ENCODE assay signal across 10 cellular contexts in genomic region chr15:74821091-74821789, GRCh38. TPM values are rescaled to one million over a fixed set of nuclear protein-coding genes. Genes with fewer than 3 reads are reported as not detected.
DNase-seq lines count a peak whose midpoint lies in the region; ATAC-seq, FAIRE-seq and TF ChIP-seq lines count a peak whose summit lies in the region.
"Had no signal": no experiment of that assay in that cellular context is flagged by ENCODE, and none has a peak within 500 bp of the region (broad histone marks: within the 10 kb centered on the region; RNA-seq: fewer than 3 reads in every experiment).

No MANE protein-coding gene starts in this region.

- TF ChIP-seq EP300 in H1 (IDR thresholded peaks at IDR 0.05; ENCODE audit: borderline replicate concordance in 1 of 2, low read depth in 2 of 2, low read length in 2 of 2): no peak

- H3K4me1 Mint-ChIP-seq in IgD-negative memory B cell: peaks cover 19 to 23% (median 22%) of the 10 kb centered on the region in 3 donors

- H2AFZ ChIP-seq in H1 (ENCODE audit: low read length): no peak overlapping the region

- TF ChIP-seq RAD21 in H1 (IDR thresholded peaks at IDR 0.05 in 1 of 2, conservative IDR thresholded peaks at IDR 0.05 in 1 of 2; ENCODE audit: low read depth in 2 of 2, low read length in 2 of 2): peak in 1 of 2 experiments; percentile 14; a peak in 2 of 4 replicates

- H4K8ac ChIP-seq in H1 (ENCODE audit: extremely low read depth, insufficient read depth, low read length): peak overlapping the region; percentile 28; the same call in 1 of the 2 replicates

- no peaks in the 10 kb centered on the region for H3K9me3 Mint-ChIP-seq in IgD-negative memory B cell
- H3K9me3 Mint-ChIP-seq: activated naive CD8-positive, alpha-beta T cell treated with anti-CD3 and anti-CD28 coated beads, Interleukin-2, amount 10 ng/mL, durations not matched to agents 7 days and 5 days had no signal

- H3K27me3 ChIP-seq in H1 (replicated peaks in 1 of 4; ENCODE audit: control insufficient read depth in 3 of 4, extremely low read depth in 1 of 4, insufficient read depth in 3 of 4, low read length in 3 of 4): peaks cover 0 to 27% (median 16%) of the 10 kb centered on the region in 4 experiments; a peak in 6 of 7 replicates
- H3K27me3 ChIP-seq in vagina: no peaks in the 10 kb centered on the region

- TF ChIP-seq POLR2A in H1 (IDR thresholded peaks at IDR 0.05; ENCODE audit: control extremely low read depth in 1 of 2, low read depth in 2 of 2, low read length in 2 of 2): no peak
- no peak for TF ChIP-seq POLR2A in vagina (IDR thresholded peaks at IDR 0.05)

- 0 out of 2 replicates have a peak, but pooled peaks cover 2% of the 10 kb centered on the region for H3K23me2 ChIP-seq in H1 (ENCODE audit: low read depth, low read length)

- no peak overlapping the region for H2BK12ac ChIP-seq in H1 (ENCODE audit: low read depth, low read length)

- no peaks in the 10 kb centered on the region for H3K9me3 ChIP-seq in H1 (ENCODE audit: insufficient read depth in 2 of 2, low read depth in 1 of 2, low read length in 1 of 2)
- H3K9me3 ChIP-seq in vagina: no peaks in the 10 kb centered on the region

- H3K4me3 ChIP-seq in H1 (ENCODE audit: extremely low read depth in 1 of 4, insufficient read depth in 2 of 4, low read depth in 3 of 4, low read length in 4 of 4) (no peak overlapping the region; a peak in 1 of 8 replicates), vagina (no peak overlapping the region)

- no peaks in the 10 kb centered on the region for H3K79me1 ChIP-seq in H1 (ENCODE audit: low read depth, low read length)

- H4K5ac ChIP-seq in H1 (ENCODE audit: insufficient read length, low read depth, low read length): no peak overlapping the region

- no peak overlapping the region for H2BK120ac ChIP-seq in H1 (replicated peaks; ENCODE audit: low read depth, low read length)

- H3K4me2 ChIP-seq in H1 (ENCODE audit: insufficient read depth in 1 of 2, low read depth in 2 of 2, low read length in 2 of 2): no peak overlapping the region; a peak in 1 of 4 replicates

- H2AK5ac ChIP-seq in H1 (ENCODE audit: low read depth, low read length): no peak overlapping the region

- ATAC-seq in GM21367 (IDR thresholded peaks at IDR 0.05; ENCODE audit: unreplicated experiment): peak; percentile 56
- ATAC-seq: Panc1 had no signal

- TF ChIP-seq CTCF in GM13977 (IDR thresholded peaks at IDR 0.05; ENCODE audit: extremely low read depth, insufficient read depth, missing control alignments): no peak
- TF ChIP-seq CTCF in H1 (IDR thresholded peaks at IDR 0.05; ENCODE audit: control extremely low read depth in 1 of 3, insufficient read depth in 1 of 3, low read depth in 1 of 3, low read length in 3 of 3): no peak
- TF ChIP-seq CTCF in vagina (IDR thresholded peaks at IDR 0.05): no peak

- in situ Hi-C loops in GM13977 (cut with MboI; ENCODE audit: low pct_unique_long_range_greater_than_20kb, low sequenced_read_pairs, unreplicated experiment): no loop called here

- intact Hi-C loops in vagina (cut with DNase I): no loop called here

- H3K36me3 ChIP-seq in H1 (ENCODE audit: control insufficient read depth in 2 of 4, insufficient read depth in 4 of 4, low read length in 3 of 4) (no peaks in the 10 kb centered on the region), vagina (no peaks in the 10 kb centered on the region)

- WGBS in H1 (ENCODE audit: extremely low coverage in 1 of 2, insufficient coverage in 1 of 2, insufficient read length in 1 of 2, insufficient replicate concordance in 2 of 2, low coverage in 1 of 2, low lambda C conversion rate in 2 of 2, missing lambda C conversion rate in 1 of 2), 2 experiments: 82% methylated on average over 11 of the region's 11 CpGs; no CpG with 5 or more reads in 1 of the 2 experiments

- FAIRE-seq in H1 (lab: Jason Lieb, UNC): no peak

- no peaks in the 10 kb centered on the region for H3K36me3 Mint-ChIP-seq in IgD-negative memory B cell
- H3K36me3 Mint-ChIP-seq: activated naive CD8-positive, alpha-beta T cell treated with anti-CD3 and anti-CD28 coated beads, Interleukin-2, amount 10 ng/mL, durations not matched to agents 7 days and 5 days had no signal

- H4K20me1 ChIP-seq in H1 (replicated peaks in 1 of 2; ENCODE audit: control insufficient read depth in 1 of 2, insufficient read depth in 2 of 2, low read length in 2 of 2): no peaks in the 10 kb centered on the region

- H2BK15ac ChIP-seq in H1 (ENCODE audit: low read length): no peak overlapping the region

- no peak overlapping the region for H3K14ac ChIP-seq in H1 (ENCODE audit: insufficient read length)

- H3K27me3 Mint-ChIP-seq in IgD-negative memory B cell: peaks cover 8% of the 10 kb centered on the region

- peak; percentile 80 for DNase-seq in GM13977 (ENCODE audit: low spot score)
- DNase-seq in H1 (ENCODE audit: low read depth in 1 of 2, low spot score in 2 of 2): no peak
- DNase-seq in vagina (ENCODE audit: extremely low spot score in 2 of 2): no peak
- no peak for DNase-seq in GM03348 (ENCODE audit: low spot score)
- no peak for DNase-seq in AML-193 (lab: John Stamatoyannopoulos, UW)
- no peak for DNase-seq in activated CD4-positive, alpha-beta T cell treated with anti-CD3 and anti-CD28 coated beads, Interleukin-2, amount 50 U/mL, for 1 hour
- DNase-seq: activated naive CD8-positive, alpha-beta T cell treated with anti-CD3 and anti-CD28 coated beads, Interleukin-2, amount 10 ng/mL, durations not matched to agents 7 days and 5 days had no signal

- H3K27ac Mint-ChIP-seq in IgD-negative memory B cell: peak overlapping the region in 2 of 3 donors; percentile 16 to 25
- H3K27ac Mint-ChIP-seq: activated naive CD8-positive, alpha-beta T cell treated with anti-CD3 and anti-CD28 coated beads, Interleukin-2, amount 10 ng/mL, durations not matched to agents 7 days and 5 days had no signal

- CTCF ChIA-PET in H1 (lab: Charles Lee; ENCODE audit: partially characterized antibody): interaction anchor here (0.8 to 15.7 kb wide), 17 partner anchors 8 to 190 kb away, joined by 3 to 135 read pairs (median 5); partner anchors contain the start of gene LMAN1L

- H3K9ac ChIP-seq in H1 (replicated peaks in 1 of 4; ENCODE audit: extremely low read depth in 1 of 4, low read depth in 3 of 4, low read length in 3 of 4): no peak overlapping the region

- no peak overlapping the region for H3K23ac ChIP-seq in H1 (ENCODE audit: insufficient read length)

- no peak overlapping the region for H2BK20ac ChIP-seq in H1 (ENCODE audit: low read length)

- H3K27ac ChIP-seq in H1 (ENCODE audit: low read depth, low read length): no peak overlapping the region
- H3K27ac ChIP-seq in vagina: no peak overlapping the region

- no peak overlapping the region for H2BK5ac ChIP-seq in H1 (ENCODE audit: low read depth, low read length)

- peak overlapping the region in 3 of 4 donors; percentile 21 to 92 (median 91) for H3K4me3 Mint-ChIP-seq in IgD-negative memory B cell
- H3K4me3 Mint-ChIP-seq: activated naive CD8-positive, alpha-beta T cell treated with anti-CD3 and anti-CD28 coated beads, Interleukin-2, amount 10 ng/mL, durations not matched to agents 7 days and 5 days had no signal

- H3K56ac ChIP-seq in H1 (replicated peaks; ENCODE audit: insufficient read length, low read depth, low read length): no peak overlapping the region

- POLR2A ChIA-PET in H1 (lab: Charles Lee; ENCODE audit: partially characterized antibody): interaction anchor here (1.1 to 2.6 kb wide), 8 partner anchors 10 to 114 kb away, joined by 3 to 10 read pairs (median 4); partner anchors contain the start of gene ULK3

- H4K91ac ChIP-seq in H1 (replicated peaks; ENCODE audit: insufficient read length, low read length): no peak overlapping the region

- no peaks in the 10 kb centered on the region for H3K79me2 ChIP-seq in H1 (ENCODE audit: control insufficient read depth in 1 of 2, insufficient read depth in 2 of 2, low read length in 2 of 2)

- H3K4me1 ChIP-seq in H1 (replicated peaks in 1 of 4; ENCODE audit: control insufficient read depth in 3 of 4, insufficient read depth in 4 of 4, low read length in 3 of 4) (peaks cover 0 to 13% (median 6%) of the 10 kb centered on the region in 4 experiments; a peak in 6 of 7 replicates), vagina (peaks cover 28% of the 10 kb centered on the region)

- H3K18ac ChIP-seq in H1 (ENCODE audit: extremely low read depth, low read length): no peak overlapping the region

- no peak overlapping the region for H3K4ac ChIP-seq in H1 (replicated peaks; ENCODE audit: insufficient read length, low read depth, low read length)

RNA-seq across cellular contexts. Expression of gene CPLX3, which starts 5.2 kb away (rescaled TPM):
- polyA plus RNA-seq in IgD-negative memory B cell (not detected), H1 (2011; rRNA removed) (0.17 and 0.27 TPM in 2 replicates)
- total RNA-seq in H1 (2021; fragmentation: NEBNext Ultra II Directional; extraction: Animal tissue kit (Norgen Biotek cat#: 25700)): not detected in 2 replicates
- polyA plus RNA-seq in H1 (2011; cell fraction: cytosol; rRNA removed): 0.23 TPM
- 0.16 TPM for polyA plus RNA-seq in H1 (2011; cell fraction: nucleus; rRNA removed)
- polyA plus RNA-seq in H1 (2012, experiment 1 of 2): 0.08 to 0.19 TPM (median 0.08 TPM) in 3 of 4 replicates, not detected in the other
- 0.09 TPM for polyA plus RNA-seq in H1 (2012, experiment 2 of 2)
- polyA plus RNA-seq in H1 (2013, experiment 1 of 2): 0.10 TPM
- polyA plus RNA-seq in H1 (2013, experiment 2 of 2): 0.11 TPM
- polyA minus RNA-seq in H1 (2011; rRNA and poly(A)+ RNA removed): 0.28 TPM in 1 of 2 replicates, not detected in the other
- not detected for polyA minus RNA-seq in H1 (2011; cell fraction: cytosol; rRNA and poly(A)+ RNA removed)
- polyA minus RNA-seq in H1 (2011; cell fraction: nucleus; rRNA and poly(A)+ RNA removed): not detected
- total RNA-seq in vagina: not detected

RNA-seq across cellular contexts. Expression of gene LMAN1L, which starts 8.6 kb away (rescaled TPM):
- not detected for polyA plus RNA-seq in IgD-negative memory B cell
- total RNA-seq in H1 (2021; fragmentation: NEBNext Ultra II Directional; extraction: Animal tissue kit (Norgen Biotek cat#: 25700)): not detected in 2 replicates
- not detected in 2 replicates for polyA plus RNA-seq in H1 (2011; rRNA removed)
- polyA plus RNA-seq in H1 (2011; cell fraction: cytosol; rRNA removed): 0.03 TPM
- not detected for polyA plus RNA-seq in H1 (2011; cell fraction: nucleus; rRNA removed)
- polyA plus RNA-seq in H1 (2012, experiment 1 of 2): not detected in 4 replicates
- polyA plus RNA-seq in H1 (2012, experiment 2 of 2): not detected
- polyA plus RNA-seq in H1 (2013, experiment 1 of 2): not detected
- not detected for polyA plus RNA-seq in H1 (2013, experiment 2 of 2)
- not detected in 2 replicates for polyA minus RNA-seq in H1 (2011; rRNA and poly(A)+ RNA removed)
- not detected for polyA minus RNA-seq in H1 (2011; cell fraction: cytosol; rRNA and poly(A)+ RNA removed)
- polyA minus RNA-seq in H1 (2011; cell fraction: nucleus; rRNA and poly(A)+ RNA removed): not detected
- total RNA-seq in vagina: not detected

RNA-seq across cellular contexts. Expression of gene ULK3, which starts 21.7 kb away (rescaled TPM):
- 25.2 TPM for polyA plus RNA-seq in IgD-negative memory B cell
- 25.0 and 27.1 TPM in 2 replicates for total RNA-seq in H1 (2021; fragmentation: NEBNext Ultra II Directional; extraction: Animal tissue kit (Norgen Biotek cat#: 25700))
- polyA plus RNA-seq in H1 (2011; rRNA removed): 34.4 and 52.2 TPM in 2 replicates
- polyA plus RNA-seq in H1 (2011; cell fraction: cytosol; rRNA removed): 39.6 TPM
- 241 TPM for polyA plus RNA-seq in H1 (2011; cell fraction: nucleus; rRNA removed)
- polyA plus RNA-seq in H1 (2012, experiment 1 of 2): 23.8 to 32.8 TPM (median 27.6 TPM) in 4 replicates
- polyA plus RNA-seq in H1 (2012, experiment 2 of 2): 22.2 TPM
- 23.5 TPM for polyA plus RNA-seq in H1 (2013, experiment 1 of 2)
- polyA plus RNA-seq in H1 (2013, experiment 2 of 2): 20.5 TPM
- 22.9 and 29.2 TPM in 2 replicates for polyA minus RNA-seq in H1 (2011; rRNA and poly(A)+ RNA removed)
- polyA minus RNA-seq in H1 (2011; cell fraction: cytosol; rRNA and poly(A)+ RNA removed): 14.8 TPM
- polyA minus RNA-seq in H1 (2011; cell fraction: nucleus; rRNA and poly(A)+ RNA removed): 30.0 TPM
- 75.9 TPM for total RNA-seq in vagina

RNA-seq across cellular contexts. Expression of gene CSK, which starts 39.4 kb away (rescaled TPM):
- 214 TPM for polyA plus RNA-seq in IgD-negative memory B cell
- total RNA-seq in H1 (2021; fragmentation: NEBNext Ultra II Directional; extraction: Animal tissue kit (Norgen Biotek cat#: 25700)): 50.2 and 51.7 TPM in 2 replicates
- polyA plus RNA-seq in H1 (2011; rRNA removed): 13.7 and 23.0 TPM in 2 replicates
- polyA plus RNA-seq in H1 (2011; cell fraction: cytosol; rRNA removed): 16.8 TPM
- polyA plus RNA-seq in H1 (2011; cell fraction: nucleus; rRNA removed): 40.7 TPM
- 31.1 to 46.6 TPM (median 42.9 TPM) in 4 replicates for polyA plus RNA-seq in H1 (2012, experiment 1 of 2)
- 39.8 TPM for polyA plus RNA-seq in H1 (2012, experiment 2 of 2)
- 22.2 TPM for polyA plus RNA-seq in H1 (2013, experiment 1 of 2)
- polyA plus RNA-seq in H1 (2013, experiment 2 of 2): 21.3 TPM
- 12.9 and 26.4 TPM in 2 replicates for polyA minus RNA-seq in H1 (2011; rRNA and poly(A)+ RNA removed)
- polyA minus RNA-seq in H1 (2011; cell fraction: cytosol; rRNA and poly(A)+ RNA removed): 21.8 TPM
- 19.3 TPM for polyA minus RNA-seq in H1 (2011; cell fraction: nucleus; rRNA and poly(A)+ RNA removed)
- 26.3 TPM for total RNA-seq in vagina

RNA-seq across cellular contexts. Expression of gene SCAMP2, which starts 51.9 kb away (rescaled TPM):
- polyA plus RNA-seq in IgD-negative memory B cell (157 TPM), H1 (2011; rRNA removed) (112 and 131 TPM in 2 replicates)
- total RNA-seq in H1 (2021; fragmentation: NEBNext Ultra II Directional; extraction: Animal tissue kit (Norgen Biotek cat#: 25700)): 40.3 and 41.7 TPM in 2 replicates
- 54.5 TPM for polyA plus RNA-seq in H1 (2011; cell fraction: cytosol; rRNA removed)
- 69.7 TPM for polyA plus RNA-seq in H1 (2011; cell fraction: nucleus; rRNA removed)
- 32.4 to 42.6 TPM (median 38.6 TPM) in 4 replicates for polyA plus RNA-seq in H1 (2012, experiment 1 of 2)
- polyA plus RNA-seq in H1 (2012, experiment 2 of 2): 42.5 TPM
- 49.4 TPM for polyA plus RNA-seq in H1 (2013, experiment 1 of 2)
- 59.2 TPM for polyA plus RNA-seq in H1 (2013, experiment 2 of 2)
- 83.8 and 86.8 TPM in 2 replicates for polyA minus RNA-seq in H1 (2011; rRNA and poly(A)+ RNA removed)
- polyA minus RNA-seq in H1 (2011; cell fraction: cytosol; rRNA and poly(A)+ RNA removed): 39.1 TPM
- polyA minus RNA-seq in H1 (2011; cell fraction: nucleus; rRNA and poly(A)+ RNA removed): 29.2 TPM
- 56.7 TPM for total RNA-seq in vagina
